In genomic region chr18:45370190-45371010, GRCh38 we compare ENCODE assay signal across 16 cellular contexts.
DNase-seq lines count a peak whose midpoint lies in the region; ATAC-seq and TF ChIP-seq lines count a peak whose summit lies in the region.
"Had no signal": no experiment of that assay in that cellular context is flagged by ENCODE, and none has a peak within 500 bp of the region (broad histone marks: within the 10 kb centered on the region; RNA-seq: fewer than 3 reads in every experiment).

No MANE protein-coding gene starts in this region.

- no peaks in the 10 kb centered on the region for H3K79me1 ChIP-seq in mesendoderm (ENCODE audit: low read length)

- H3K4me1 ChIP-seq in mesendoderm (ENCODE audit: control insufficient read depth, low read depth, low read length): no peaks in the 10 kb centered on the region
- H3K4me1 ChIP-seq in uterus: no peaks in the 10 kb centered on the region

- H3K4me3 ChIP-seq in mesendoderm (ENCODE audit: low read length): no peak overlapping the region
- no peak overlapping the region for H3K4me3 ChIP-seq in uterus
- H3K4me3 ChIP-seq: esophagus muscularis mucosa, GM12878, skin epidermis, tibial nerve had no signal

- H3K4ac ChIP-seq in mesendoderm (ENCODE audit: low read depth, low read length): no peak overlapping the region

- H3K56ac ChIP-seq in mesendoderm (ENCODE audit: low read length): peak overlapping the region; percentile 43

- no peak overlapping the region for H3K9ac ChIP-seq in mesendoderm (ENCODE audit: low read length)

- no peak overlapping the region for H3K27ac ChIP-seq in mesendoderm (ENCODE audit: low read depth, low read length)
- peak overlapping the region; percentile 50 to 55 for H3K27ac ChIP-seq in uterus
- H3K27ac ChIP-seq: esophagus muscularis mucosa, tibial nerve had no signal

- WGBS in mesendoderm (ENCODE audit: extremely low coverage, insufficient coverage, low lambda C conversion rate): no CpG with 5 or more reads among the region's 15 CpGs

- peak; percentile 35 for DNase-seq in left cardiac atrium
- no peak for DNase-seq in cardiac septum (ENCODE audit: low spot score)
- DNase-seq in astrocyte of the hippocampus (ENCODE audit: low read depth, low spot score): peak; percentile 84
- peak; percentile 51 for DNase-seq in mesendoderm
- peak in 1 of 2 donors; percentile 28 for DNase-seq in uterus
- no peak for DNase-seq in HK-2 (ENCODE audit: unreplicated experiment)
- DNase-seq in NOMO-1 treated with DMSO at 0.1 percent for 48 hours (lab: John Stamatoyannopoulos, UW; ENCODE audit: unreplicated experiment): no peak
- DNase-seq: ACHN; activated naive CD4-positive, alpha-beta T cell treated with anti-CD3 and anti-CD28 coated beads, Interleukin-2, amount 10 ng/mL, durations not matched to agents 7 days and 5 days; DMS 273 treated with DMSO at 0.1 percent for 48 hours; naive thymus-derived CD8-positive, alpha-beta T cell had no signal

- H4K5ac ChIP-seq in mesendoderm (ENCODE audit: low read length): no peak overlapping the region

- no peaks in the 10 kb centered on the region for H3K79me2 ChIP-seq in mesendoderm (ENCODE audit: control insufficient read depth, insufficient read depth, low read length)

- H3K9me3 ChIP-seq in uterus: no peaks in the 10 kb centered on the region
- H3K9me3 ChIP-seq: esophagus muscularis mucosa, tibial nerve had no signal

- H2AK5ac ChIP-seq in mesendoderm (ENCODE audit: low read length): no peak overlapping the region

- no peaks in the 10 kb centered on the region for H3K27me3 ChIP-seq in mesendoderm (ENCODE audit: insufficient read depth, low read length, poor library complexity)
- H3K27me3 ChIP-seq in uterus: no peaks in the 10 kb centered on the region
- H3K27me3 ChIP-seq: esophagus muscularis mucosa, tibial nerve had no signal

- H3K18ac ChIP-seq in mesendoderm (ENCODE audit: low read length): peak overlapping the region; percentile 61

- no peaks in the 10 kb centered on the region for H3K36me3 ChIP-seq in mesendoderm (ENCODE audit: control insufficient read depth, insufficient read depth, low read length)
- H3K36me3 ChIP-seq in uterus: no peaks in the 10 kb centered on the region
- H3K36me3 ChIP-seq: esophagus muscularis mucosa, tibial nerve had no signal

- H2BK5ac ChIP-seq in mesendoderm (ENCODE audit: low read length): no peak overlapping the region

- no peak for TF ChIP-seq CTCF in uterus (IDR thresholded peaks at IDR 0.05)

- intact Hi-C loops in left cardiac atrium (cut with DNase I) (no loop called here), cardiac septum (cut with DNase I) (no loop called here), uterus (cut with DNase I; ENCODE audit: low total_unique reads) (no loop called here)

- no peak overlapping the region for H3K23ac ChIP-seq in mesendoderm (ENCODE audit: low read length)

- peak overlapping the region; percentile 74 for H2BK120ac ChIP-seq in mesendoderm (ENCODE audit: low read depth, low read length)

- no peak for TF ChIP-seq POLR2A in uterus (IDR thresholded peaks at IDR 0.05)

- peak overlapping the region; percentile 90 for H4K8ac ChIP-seq in mesendoderm (ENCODE audit: low read depth, low read length)

- ATAC-seq in left cardiac atrium: peak; percentile 27 to 73
- no peak for ATAC-seq in GM19035 (IDR thresholded peaks at IDR 0.05; ENCODE audit: unreplicated experiment)
- ATAC-seq: GM12878; naive thymus-derived CD8-positive, alpha-beta T cell had no signal

- no peak overlapping the region for H3K4me2 ChIP-seq in mesendoderm (ENCODE audit: low read length)

- H2BK15ac ChIP-seq in mesendoderm (replicated peaks; ENCODE audit: low read depth): no peak overlapping the region

Comparison
In these comparisons a context has a peak if more than half of its experiments do, and no peak if none do; other contexts are left out.
1. DNase-seq: peak in left cardiac atrium (single experiment), astrocyte of the hippocampus (single experiment) and mesendoderm (single experiment); none in cardiac septum (single experiment), HK-2 (single experiment) and NOMO-1 treated with DMSO at 0.1 percent for 48 hours (single experiment).